Comparison of ENCODE assay signal across 8 cellular contexts in genomic region chr17:32659419-32659842, GRCh38.
DNase-seq lines count a peak whose midpoint lies in the region; ATAC-seq and TF ChIP-seq lines count a peak whose summit lies in the region.

No MANE protein-coding gene starts in this region.

- peak; percentile 75 for DNase-seq in AG08396 (ENCODE audit: low spot score)
- peak; percentile 14 for DNase-seq in GOT3 (lab: John Stamatoyannopoulos, UW)
- DNase-seq in NCI-H460 (ENCODE audit: extremely low read depth, low read depth): peak; percentile 64
- peak; percentile 77 for DNase-seq in activated CD8-positive, alpha-beta T cell treated with anti-CD3 and anti-CD28 coated beads, Interleukin-2, amount 10 ng/mL, durations not matched to agents 7 days and 5 days
- DNase-seq in endodermal cell: peak; percentile 95
- DNase-seq in mesothelial cell of epicardium (ENCODE audit: low spot score in 2 of 2, unreplicated experiment in 2 of 2): peak in 1 of 2 experiments; percentile 69
- peak; percentile 30 to 54 for DNase-seq in stimulated activated CD8-positive, alpha-beta memory T cell treated with anti-CD3 and anti-CD28 coated beads, Interleukin-2, amount 100 ng/mL, for 48 hours (ENCODE audit: low read depth in 2 of 2)

- CTCF ChIA-PET in activated CD8-positive, alpha-beta T cell treated with anti-CD3 and anti-CD28 coated beads, Interleukin-2, amount 10 ng/mL, durations not matched to agents 7 days and 5 days (lab: Charles Lee): interaction anchor here (0.6 to 3.4 kb wide), 33 partner anchors 9 to 217 kb away, joined by 3 to 43 read pairs (median 4); partner anchors contain the start of genes MYO1D and PSMD11

- no peak overlapping the region for H3K4me3 Mint-ChIP-seq in activated CD8-positive, alpha-beta T cell treated with anti-CD3 and anti-CD28 coated beads, Interleukin-2, amount 10 ng/mL, durations not matched to agents 7 days and 5 days
- no peak overlapping the region for H3K4me3 Mint-ChIP-seq in endodermal cell
- no peak overlapping the region for H3K4me3 Mint-ChIP-seq in mesothelial cell of epicardium

- no peaks in the 10 kb centered on the region for H3K27me3 ChIP-seq in endodermal cell (ENCODE audit: control insufficient read depth, insufficient read depth, low read length, poor library complexity, severe bottlenecking)

- POLR2A ChIA-PET in activated CD8-positive, alpha-beta T cell treated with anti-CD3 and anti-CD28 coated beads, Interleukin-2, amount 10 ng/mL, durations not matched to agents 7 days and 5 days (lab: Charles Lee): no interaction called here

- H3K36me3 Mint-ChIP-seq in activated CD8-positive, alpha-beta T cell treated with anti-CD3 and anti-CD28 coated beads, Interleukin-2, amount 10 ng/mL, durations not matched to agents 7 days and 5 days (ENCODE audit: low read depth): no peaks in the 10 kb centered on the region
- peaks cover 32% of the 10 kb centered on the region for H3K36me3 Mint-ChIP-seq in endodermal cell (ENCODE audit: low read depth)
- peaks cover 5% of the 10 kb centered on the region for H3K36me3 Mint-ChIP-seq in mesothelial cell of epicardium

- H3K9me3 ChIP-seq in endodermal cell (ENCODE audit: control insufficient read depth, low read length): no peaks in the 10 kb centered on the region

- H3K9me3 Mint-ChIP-seq in activated CD8-positive, alpha-beta T cell treated with anti-CD3 and anti-CD28 coated beads, Interleukin-2, amount 10 ng/mL, durations not matched to agents 7 days and 5 days (ENCODE audit: insufficient read depth): no peaks in the 10 kb centered on the region
- H3K9me3 Mint-ChIP-seq in endodermal cell (no peaks in the 10 kb centered on the region), mesothelial cell of epicardium (no peaks in the 10 kb centered on the region)

- H3K36me3 ChIP-seq in endodermal cell (ENCODE audit: control insufficient read depth, insufficient read depth, low read length): peaks cover 10% of the 10 kb centered on the region

- H3K27ac Mint-ChIP-seq in activated CD8-positive, alpha-beta T cell treated with anti-CD3 and anti-CD28 coated beads, Interleukin-2, amount 10 ng/mL, durations not matched to agents 7 days and 5 days: no peak overlapping the region
- no peak overlapping the region for H3K27ac Mint-ChIP-seq in endodermal cell
- H3K27ac Mint-ChIP-seq in mesothelial cell of epicardium: no peak overlapping the region

- peaks cover 2% of the 10 kb centered on the region for H3K4me1 ChIP-seq in endodermal cell (ENCODE audit: control insufficient read depth, insufficient read depth, low read length)

- peaks cover 9% of the 10 kb centered on the region for H3K27me3 Mint-ChIP-seq in activated CD8-positive, alpha-beta T cell treated with anti-CD3 and anti-CD28 coated beads, Interleukin-2, amount 10 ng/mL, durations not matched to agents 7 days and 5 days (ENCODE audit: low read depth)
- no peaks in the 10 kb centered on the region for H3K27me3 Mint-ChIP-seq in endodermal cell (ENCODE audit: insufficient read depth)
- H3K27me3 Mint-ChIP-seq in mesothelial cell of epicardium (ENCODE audit: low read depth): no peaks in the 10 kb centered on the region

- WGBS in endodermal cell (ENCODE audit: insufficient coverage in 1 of 2, insufficient read length in 1 of 2), 2 experiments: 51 to 61% methylated on average over 3 to 5 of the region's 5 CpGs

- no peak overlapping the region for H3K9ac ChIP-seq in endodermal cell (ENCODE audit: extremely low read depth, low read length, poor library complexity, severe bottlenecking)

- H3K4me1 Mint-ChIP-seq in activated CD8-positive, alpha-beta T cell treated with anti-CD3 and anti-CD28 coated beads, Interleukin-2, amount 10 ng/mL, durations not matched to agents 7 days and 5 days (ENCODE audit: low read depth): no peaks in the 10 kb centered on the region
- H3K4me1 Mint-ChIP-seq in endodermal cell (peaks cover 1% of the 10 kb centered on the region), mesothelial cell of epicardium (no peaks in the 10 kb centered on the region)

- TF ChIP-seq CTCF in endodermal cell (conservative IDR thresholded peaks at IDR 0.05): peak; percentile 95
- peak; percentile 95 for TF ChIP-seq CTCF in mesothelial cell of epicardium (IDR thresholded peaks at IDR 0.05; ENCODE audit: unreplicated experiment)

- H3K4me3 ChIP-seq in endodermal cell (ENCODE audit: low read length): no peak overlapping the region

- no peak overlapping the region for H3K27ac ChIP-seq in endodermal cell (ENCODE audit: low read depth, low read length)

- ATAC-seq in activated CD8-positive, alpha-beta T cell treated with anti-CD3 and anti-CD28 coated beads, Interleukin-2, amount 10 ng/mL, durations not matched to agents 7 days and 5 days: peak; percentile 63
- no peak for ATAC-seq in HG03439 (IDR thresholded peaks at IDR 0.05; ENCODE audit: unreplicated experiment)
